Comparison of ENCODE assay signal across 9 cellular contexts in genomic region chr6:90537723-90538407, GRCh38. TPM values are rescaled to one million over a fixed set of nuclear protein-coding genes. Genes with fewer than 3 reads are reported as not detected.
A peak's percentile ranks its signal among the peaks of the same experiment; 100 is the strongest.
DNase-seq lines count a peak whose midpoint lies in the region; ATAC-seq, FAIRE-seq and TF ChIP-seq lines count a peak whose summit lies in the region.
"Had no signal": no experiment of that assay in that cellular context is flagged by ENCODE, and none has a peak within 500 bp of the region (broad histone marks: within the 10 kb centered on the region; RNA-seq: fewer than 3 reads in every experiment).

No MANE protein-coding gene starts in this region.

- no peaks in the 10 kb centered on the region for H3K9me3 ChIP-seq in testis

- 70 to 80% methylated on average over 3 of the region's 3 CpGs for WGBS in testis, 2 donors

- CTCF ChIA-PET in activated CD4-positive, alpha-beta T cell treated with anti-CD3 and anti-CD28 coated beads for 36 hours (lab: Charles Lee): interaction anchor here (1.0 to 1.4 kb wide), 2 partner anchors 8 to 11 kb away, joined by 3 to 4 read pairs; no protein-coding TSS in a partner anchor

- H3K4me1 Mint-ChIP-seq in activated CD4-positive, alpha-beta T cell treated with anti-CD3 and anti-CD28 coated beads for 36 hours: peaks cover 2% of the 10 kb centered on the region

- no peak for TF ChIP-seq CTCF in D721Med (IDR thresholded peaks at IDR 0.05; ENCODE audit: insufficient read depth, missing control alignments)
- TF ChIP-seq CTCF in testis (IDR thresholded peaks at IDR 0.05): no peak

- H3K9me3 Mint-ChIP-seq in activated CD4-positive, alpha-beta T cell treated with anti-CD3 and anti-CD28 coated beads for 36 hours (ENCODE audit: low read depth): no peaks in the 10 kb centered on the region

- peaks cover 6% of the 10 kb centered on the region for H3K36me3 Mint-ChIP-seq in activated CD4-positive, alpha-beta T cell treated with anti-CD3 and anti-CD28 coated beads for 36 hours (ENCODE audit: low read depth)

- no peak overlapping the region for H3K27ac Mint-ChIP-seq in activated CD4-positive, alpha-beta T cell treated with anti-CD3 and anti-CD28 coated beads for 36 hours

- POLR2A ChIA-PET in activated CD4-positive, alpha-beta T cell treated with anti-CD3 and anti-CD28 coated beads for 36 hours (lab: Charles Lee): no interaction called here

- TF ChIP-seq POLR2A in testis (IDR thresholded peaks at IDR 0.05): no peak

- peak; percentile 79 for FAIRE-seq in D721Med (lab: Jason Lieb, UNC)

- DNase-seq in D721Med (ENCODE audit: insufficient read length, low spot score): no peak
- DNase-seq in OCI-M1 (lab: John Stamatoyannopoulos, UW): peak; percentile 94
- no peak for DNase-seq in left ventricle myocardium superior
- no peak for DNase-seq in testis
- no peak for DNase-seq in activated CD8-positive, alpha-beta memory T cell treated with anti-CD3 and anti-CD28 coated beads, Interleukin-2, amount 50 U/mL, for 4 hours
- DNase-seq in NCI-H1105 treated with DMSO at 0.1 percent for 48 hours (lab: John Stamatoyannopoulos, UW): no peak
- DNase-seq in activated CD4-positive, alpha-beta T cell treated with anti-CD3 and anti-CD28 coated beads for 36 hours: no peak
- DNase-seq: DMS53 had no signal

- intact Hi-C loops in left ventricle myocardium superior (cut with micrococcal nuclease) (no loop called here), testis (cut with DNase I; ENCODE audit: low total_unique reads) (no loop called here)
- intact Hi-C loops in activated CD4-positive, alpha-beta T cell treated with anti-CD3 and anti-CD28 coated beads for 36 hours (cut with DNase I, micrococcal nuclease): no loop called here

- H3K27ac ChIP-seq in testis: no peak overlapping the region

- no peaks in the 10 kb centered on the region for H3K36me3 ChIP-seq in testis (ENCODE audit: low read depth, missing control alignments)

- no peak overlapping the region for H3K4me3 ChIP-seq in testis

- no peaks in the 10 kb centered on the region for H3K27me3 Mint-ChIP-seq in activated CD4-positive, alpha-beta T cell treated with anti-CD3 and anti-CD28 coated beads for 36 hours

- ATAC-seq in GM21723 (IDR thresholded peaks at IDR 0.05; ENCODE audit: unreplicated experiment): peak; percentile 80
- peak; percentile 81 for ATAC-seq in left ventricle myocardium superior
- no peak for ATAC-seq in activated CD4-positive, alpha-beta T cell treated with anti-CD3 and anti-CD28 coated beads for 36 hours

- no peaks in the 10 kb centered on the region for H3K27me3 ChIP-seq in testis

- peaks cover 5% of the 10 kb centered on the region for H3K4me1 ChIP-seq in testis

- no peak overlapping the region for H3K4me3 Mint-ChIP-seq in activated CD4-positive, alpha-beta T cell treated with anti-CD3 and anti-CD28 coated beads for 36 hours

RNA-seq across cellular contexts. Expression of gene MAP3K7, which starts 49.0 kb away (rescaled TPM):
- total RNA-seq in left ventricle myocardium superior (16.4 TPM), testis (10 to 100 TPM; 35.7 to 39.0 TPM)
- 20.2 TPM for polyA plus RNA-seq in testis (ENCODE audit: insufficient read depth, low read depth, low replicate concordance)
- 10 to 100 TPM; 27.5 to 32.6 TPM for total RNA-seq in activated CD4-positive, alpha-beta T cell treated with anti-CD3 and anti-CD28 coated beads for 36 hours
